Comparison of ENCODE assay signal across 1 cellular context in genomic region chr12:124436366-124436765, GRCh38.
TF ChIP-seq lines count a peak whose summit lies in the region.

No MANE protein-coding gene starts in this region.

TF ChIP-seq in K562, 482 proteins besides CTCF, POLR2A, EP300 and RAD21:
- TF ChIP-seq PURB (CRISPR knock-in tag; IDR thresholded peaks at IDR 0.05; ENCODE audit: low read depth): no peak
- TF ChIP-seq GMEB1 (CRISPR knock-in tag; IDR thresholded peaks at IDR 0.05): no peak
- TF ChIP-seq CXXC5 (CRISPR knock-in tag; IDR thresholded peaks at IDR 0.05): no peak
- no peak for TF ChIP-seq MTF1 (CRISPR knock-in tag; IDR thresholded peaks at IDR 0.05; ENCODE audit: borderline replicate concordance)
- no peak for TF ChIP-seq KDM1A (IDR thresholded peaks at IDR 0.05)
- TF ChIP-seq ZNF124 (CRISPR knock-in tag; IDR thresholded peaks at IDR 0.05): no peak
- TF ChIP-seq GATAD2A (IDR thresholded peaks at IDR 0.05): no peak
- no peak for TF ChIP-seq FOXK1 (CRISPR knock-in tag; IDR thresholded peaks at IDR 0.05; ENCODE audit: borderline replicate concordance)
- no peak for TF ChIP-seq ZBTB2 (IDR thresholded peaks at IDR 0.05)
- no peak for TF ChIP-seq HMGXB4 (CRISPR knock-in tag; IDR thresholded peaks at IDR 0.05)
- TF ChIP-seq RERE (CRISPR knock-in tag; IDR thresholded peaks at IDR 0.05; ENCODE audit: borderline replicate concordance): no peak
- peak; percentile 29; the same call in 1 of the 2 replicates for TF ChIP-seq CTBP1 (IDR thresholded peaks at IDR 0.05; ENCODE audit: borderline replicate concordance)
- TF ChIP-seq NR4A1 (CRISPR knock-in tag; IDR thresholded peaks at IDR 0.05): no peak
- no peak for TF ChIP-seq NR4A1 (tag; IDR thresholded peaks at IDR 0.05)
- TF ChIP-seq ATF3 (IDR thresholded peaks at IDR 0.05): peak; percentile 75
- TF ChIP-seq ATF3 (CRISPR knock-in tag; conservative IDR thresholded peaks at IDR 0.05): no peak
- no peak for TF ChIP-seq KAT7 (CRISPR knock-in tag; IDR thresholded peaks at IDR 0.05; ENCODE audit: borderline replicate concordance)
- TF ChIP-seq JUND (IDR thresholded peaks at IDR 0.05; ENCODE audit: borderline replicate concordance, low read depth, low read length): peak; percentile 62
- peak; percentile 50; the same call in 1 of the 3 replicates for TF ChIP-seq JUND (tag; IDR thresholded peaks at IDR 0.05; ENCODE audit: borderline replicate concordance, low read depth, low read length)
- TF ChIP-seq ZKSCAN3 (CRISPR knock-in tag; IDR thresholded peaks at IDR 0.05): no peak
- no peak for TF ChIP-seq CBX1 (IDR thresholded peaks at IDR 0.05; ENCODE audit: low read depth)
- no peak for TF ChIP-seq ZNF239 (CRISPR knock-in tag; IDR thresholded peaks at IDR 0.05)
- TF ChIP-seq ZBTB7A (IDR thresholded peaks at IDR 0.05; ENCODE audit: borderline replicate concordance, control insufficient read depth, low read depth, low read length): no peak
- no peak for TF ChIP-seq ID3 (CRISPR knock-in tag; IDR thresholded peaks at IDR 0.05)
- no peak for TF ChIP-seq ID3 (tag; IDR thresholded peaks at IDR 0.05)
- TF ChIP-seq HNRNPLL (IDR thresholded peaks at IDR 0.05; ENCODE audit: low read depth, low read length, poor library complexity, severe bottlenecking): no peak
- no peak for TF ChIP-seq ZNF277 (CRISPR knock-in tag; IDR thresholded peaks at IDR 0.05; ENCODE audit: borderline replicate concordance)
- TF ChIP-seq ZMIZ1 (IDR thresholded peaks at IDR 0.05; ENCODE audit: low read depth in 2 of 2, low read length in 2 of 2): no peak
- TF ChIP-seq GABPB1 (CRISPR knock-in tag; IDR thresholded peaks at IDR 0.05): no peak
- TF ChIP-seq HES1 (IDR thresholded peaks at IDR 0.05; ENCODE audit: low read depth): no peak
- no peak for TF ChIP-seq PRDM10 (IDR thresholded peaks at IDR 0.05; ENCODE audit: partially characterized antibody)
- 0 out of 2 replicates have a peak, but pooled peaks have one; percentile 40 for TF ChIP-seq JUN (IDR thresholded peaks at IDR 0.05; ENCODE audit: borderline replicate concordance, low read depth, low read length)
- TF ChIP-seq JUN (CRISPR knock-in tag; IDR thresholded peaks at IDR 0.05; ENCODE audit: borderline replicate concordance): no peak
- no peak for TF ChIP-seq CREB1 (IDR thresholded peaks at IDR 0.05)
- no peak for TF ChIP-seq CREB1 (CRISPR knock-in tag; IDR thresholded peaks at IDR 0.05)
- TF ChIP-seq PHTF2 (CRISPR knock-in tag; IDR thresholded peaks at IDR 0.05): no peak
- peak; percentile 89 for TF ChIP-seq ATF7 (IDR thresholded peaks at IDR 0.05)
